ENCODE assay signal across 1 cellular context in the genomic region with DNA sequence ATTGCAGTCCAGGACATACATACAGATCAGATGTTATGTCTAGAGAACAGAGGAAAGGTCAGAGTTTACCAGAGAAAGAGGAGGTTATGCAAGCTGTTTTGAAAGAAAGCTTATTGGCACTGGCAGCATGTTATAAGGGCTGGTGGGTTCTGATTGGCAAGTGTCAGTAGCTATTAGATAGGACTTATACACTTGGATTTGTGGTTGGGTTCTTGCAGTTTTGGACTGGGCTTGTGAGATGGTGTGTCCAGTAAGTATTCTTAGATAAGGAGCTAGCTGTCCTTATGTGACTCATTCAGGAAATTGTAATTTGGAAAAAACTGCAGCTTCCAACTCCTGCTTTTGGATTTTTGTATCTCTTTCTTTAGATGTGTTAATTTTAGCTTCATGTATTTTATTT.
TF ChIP-seq lines count a peak whose summit lies in the region.

No MANE protein-coding gene starts in this region.

TF ChIP-seq in K562, 482 proteins besides CTCF, POLR2A, EP300 and RAD21 (continued from another document):
- TF ChIP-seq TCF3 (CRISPR knock-in tag; IDR thresholded peaks at IDR 0.05) (peak; percentile 62; the same call in 1 of the 2 replicates), ELF1 (tag; IDR thresholded peaks at IDR 0.05) (0 out of 2 replicates have a peak, but pooled peaks have one; percentile 22), ZNF764 (CRISPR knock-in tag; IDR thresholded peaks at IDR 0.05; ENCODE audit: low read depth) (no peak), CEBPG (CRISPR knock-in tag; IDR thresholded peaks at IDR 0.05) (no peak), CEBPG (tag; conservative IDR thresholded peaks at IDR 0.05 in 1 of 2, IDR thresholded peaks at IDR 0.05 in 1 of 2) (peak in 1 of 2 experiments; percentile 41; a peak in 1 of 4 replicates), JUND (IDR thresholded peaks at IDR 0.05; ENCODE audit: borderline replicate concordance, low read depth, low read length) (peak; percentile 77), JUND (tag; IDR thresholded peaks at IDR 0.05; ENCODE audit: borderline replicate concordance, low read depth, low read length) (peak; percentile 33; the same call in 1 of the 3 replicates), TARDBP (IDR thresholded peaks at IDR 0.05) (no peak), HMG20B (CRISPR knock-in tag; IDR thresholded peaks at IDR 0.05) (no peak), SLC30A9 (CRISPR knock-in tag; IDR thresholded peaks at IDR 0.05) (no peak), ETS2 (tag; IDR thresholded peaks at IDR 0.05; ENCODE audit: borderline replicate concordance, poor library complexity, severe bottlenecking) (no peak), TRIM28 (IDR thresholded peaks at IDR 0.05) (no peak), SIN3A (IDR thresholded peaks at IDR 0.05; ENCODE audit: borderline replicate concordance in 2 of 2, control insufficient read depth in 1 of 2, low read depth in 2 of 2, low read length in 2 of 2) (no peak), SMAD4 (CRISPR knock-in tag; conservative IDR thresholded peaks at IDR 0.05) (peak; percentile 50; the same call in 1 of the 2 replicates), BACH1 (tag; IDR thresholded peaks at IDR 0.05) (no peak)
- TF ChIP-seq, protein P1, sequence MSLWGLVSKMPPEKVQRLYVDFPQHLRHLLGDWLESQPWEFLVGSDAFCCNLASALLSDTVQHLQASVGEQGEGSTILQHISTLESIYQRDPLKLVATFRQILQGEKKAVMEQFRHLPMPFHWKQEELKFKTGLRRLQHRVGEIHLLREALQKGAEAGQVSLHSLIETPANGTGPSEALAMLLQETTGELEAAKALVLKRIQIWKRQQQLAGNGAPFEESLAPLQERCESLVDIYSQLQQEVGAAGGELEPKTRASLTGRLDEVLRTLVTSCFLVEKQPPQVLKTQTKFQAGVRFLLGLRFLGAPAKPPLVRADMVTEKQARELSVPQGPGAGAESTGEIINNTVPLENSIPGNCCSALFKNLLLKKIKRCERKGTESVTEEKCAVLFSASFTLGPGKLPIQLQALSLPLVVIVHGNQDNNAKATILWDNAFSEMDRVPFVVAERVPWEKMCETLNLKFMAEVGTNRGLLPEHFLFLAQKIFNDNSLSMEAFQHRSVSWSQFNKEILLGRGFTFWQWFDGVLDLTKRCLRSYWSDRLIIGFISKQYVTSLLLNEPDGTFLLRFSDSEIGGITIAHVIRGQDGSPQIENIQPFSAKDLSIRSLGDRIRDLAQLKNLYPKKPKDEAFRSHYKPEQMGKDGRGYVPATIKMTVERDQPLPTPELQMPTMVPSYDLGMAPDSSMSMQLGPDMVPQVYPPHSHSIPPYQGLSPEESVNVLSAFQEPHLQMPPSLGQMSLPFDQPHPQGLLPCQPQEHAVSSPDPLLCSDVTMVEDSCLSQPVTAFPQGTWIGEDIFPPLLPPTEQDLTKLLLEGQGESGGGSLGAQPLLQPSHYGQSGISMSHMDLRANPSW (CRISPR knock-in tag; IDR thresholded peaks at IDR 0.05), result no peak
- TF ChIP-seq, protein P2, sequence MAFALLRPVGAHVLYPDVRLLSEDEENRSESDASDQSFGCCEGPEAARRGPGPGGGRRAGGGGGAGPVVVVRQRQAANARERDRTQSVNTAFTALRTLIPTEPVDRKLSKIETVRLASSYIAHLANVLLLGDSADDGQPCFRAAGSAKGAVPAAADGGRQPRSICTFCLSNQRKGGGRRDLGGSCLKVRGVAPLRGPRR (CRISPR knock-in tag; IDR thresholded peaks at IDR 0.05), result no peak
